Comparison of ENCODE assay signal across 2 cellular contexts in the genomic region with DNA sequence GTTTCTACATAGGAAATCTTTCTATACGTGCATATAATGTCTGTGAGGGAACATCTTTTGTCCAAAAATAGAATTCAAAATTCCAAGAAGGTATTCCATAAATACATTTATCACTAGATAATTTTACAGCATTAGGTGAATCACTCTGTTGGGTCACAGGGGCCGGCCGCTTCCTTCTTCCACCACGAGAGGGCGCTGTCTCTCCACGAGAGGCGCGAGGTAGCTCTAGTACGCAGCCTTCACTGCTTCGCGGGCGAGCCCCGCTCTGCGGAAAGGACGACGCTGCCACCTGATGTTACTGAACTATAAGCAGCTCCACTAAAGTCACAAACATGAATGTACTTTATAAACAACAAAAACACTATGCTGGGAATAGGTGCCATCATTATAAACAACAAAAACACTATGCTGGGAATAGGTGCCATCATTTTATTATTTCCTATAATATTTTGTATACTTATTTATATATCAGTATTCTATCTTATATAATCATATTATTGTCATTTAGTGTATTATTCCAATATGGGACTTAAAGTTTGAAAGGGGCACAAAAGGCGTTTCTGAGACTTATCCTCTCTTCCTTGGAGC.
TF ChIP-seq lines count a peak whose summit lies in the region.

No MANE protein-coding gene starts in this region.

TF ChIP-seq in GM23338, 12 proteins besides CTCF, POLR2A, EP300 and RAD21 (continued from another document):
- TF ChIP-seq, protein P1, sequence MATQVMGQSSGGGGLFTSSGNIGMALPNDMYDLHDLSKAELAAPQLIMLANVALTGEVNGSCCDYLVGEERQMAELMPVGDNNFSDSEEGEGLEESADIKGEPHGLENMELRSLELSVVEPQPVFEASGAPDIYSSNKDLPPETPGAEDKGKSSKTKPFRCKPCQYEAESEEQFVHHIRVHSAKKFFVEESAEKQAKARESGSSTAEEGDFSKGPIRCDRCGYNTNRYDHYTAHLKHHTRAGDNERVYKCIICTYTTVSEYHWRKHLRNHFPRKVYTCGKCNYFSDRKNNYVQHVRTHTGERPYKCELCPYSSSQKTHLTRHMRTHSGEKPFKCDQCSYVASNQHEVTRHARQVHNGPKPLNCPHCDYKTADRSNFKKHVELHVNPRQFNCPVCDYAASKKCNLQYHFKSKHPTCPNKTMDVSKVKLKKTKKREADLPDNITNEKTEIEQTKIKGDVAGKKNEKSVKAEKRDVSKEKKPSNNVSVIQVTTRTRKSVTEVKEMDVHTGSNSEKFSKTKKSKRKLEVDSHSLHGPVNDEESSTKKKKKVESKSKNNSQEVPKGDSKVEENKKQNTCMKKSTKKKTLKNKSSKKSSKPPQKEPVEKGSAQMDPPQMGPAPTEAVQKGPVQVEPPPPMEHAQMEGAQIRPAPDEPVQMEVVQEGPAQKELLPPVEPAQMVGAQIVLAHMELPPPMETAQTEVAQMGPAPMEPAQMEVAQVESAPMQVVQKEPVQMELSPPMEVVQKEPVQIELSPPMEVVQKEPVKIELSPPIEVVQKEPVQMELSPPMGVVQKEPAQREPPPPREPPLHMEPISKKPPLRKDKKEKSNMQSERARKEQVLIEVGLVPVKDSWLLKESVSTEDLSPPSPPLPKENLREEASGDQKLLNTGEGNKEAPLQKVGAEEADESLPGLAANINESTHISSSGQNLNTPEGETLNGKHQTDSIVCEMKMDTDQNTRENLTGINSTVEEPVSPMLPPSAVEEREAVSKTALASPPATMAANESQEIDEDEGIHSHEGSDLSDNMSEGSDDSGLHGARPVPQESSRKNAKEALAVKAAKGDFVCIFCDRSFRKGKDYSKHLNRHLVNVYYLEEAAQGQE (IDR thresholded peaks at IDR 0.05; ENCODE audit: unreplicated experiment), result no peak
- TF ChIP-seq, protein P2, sequence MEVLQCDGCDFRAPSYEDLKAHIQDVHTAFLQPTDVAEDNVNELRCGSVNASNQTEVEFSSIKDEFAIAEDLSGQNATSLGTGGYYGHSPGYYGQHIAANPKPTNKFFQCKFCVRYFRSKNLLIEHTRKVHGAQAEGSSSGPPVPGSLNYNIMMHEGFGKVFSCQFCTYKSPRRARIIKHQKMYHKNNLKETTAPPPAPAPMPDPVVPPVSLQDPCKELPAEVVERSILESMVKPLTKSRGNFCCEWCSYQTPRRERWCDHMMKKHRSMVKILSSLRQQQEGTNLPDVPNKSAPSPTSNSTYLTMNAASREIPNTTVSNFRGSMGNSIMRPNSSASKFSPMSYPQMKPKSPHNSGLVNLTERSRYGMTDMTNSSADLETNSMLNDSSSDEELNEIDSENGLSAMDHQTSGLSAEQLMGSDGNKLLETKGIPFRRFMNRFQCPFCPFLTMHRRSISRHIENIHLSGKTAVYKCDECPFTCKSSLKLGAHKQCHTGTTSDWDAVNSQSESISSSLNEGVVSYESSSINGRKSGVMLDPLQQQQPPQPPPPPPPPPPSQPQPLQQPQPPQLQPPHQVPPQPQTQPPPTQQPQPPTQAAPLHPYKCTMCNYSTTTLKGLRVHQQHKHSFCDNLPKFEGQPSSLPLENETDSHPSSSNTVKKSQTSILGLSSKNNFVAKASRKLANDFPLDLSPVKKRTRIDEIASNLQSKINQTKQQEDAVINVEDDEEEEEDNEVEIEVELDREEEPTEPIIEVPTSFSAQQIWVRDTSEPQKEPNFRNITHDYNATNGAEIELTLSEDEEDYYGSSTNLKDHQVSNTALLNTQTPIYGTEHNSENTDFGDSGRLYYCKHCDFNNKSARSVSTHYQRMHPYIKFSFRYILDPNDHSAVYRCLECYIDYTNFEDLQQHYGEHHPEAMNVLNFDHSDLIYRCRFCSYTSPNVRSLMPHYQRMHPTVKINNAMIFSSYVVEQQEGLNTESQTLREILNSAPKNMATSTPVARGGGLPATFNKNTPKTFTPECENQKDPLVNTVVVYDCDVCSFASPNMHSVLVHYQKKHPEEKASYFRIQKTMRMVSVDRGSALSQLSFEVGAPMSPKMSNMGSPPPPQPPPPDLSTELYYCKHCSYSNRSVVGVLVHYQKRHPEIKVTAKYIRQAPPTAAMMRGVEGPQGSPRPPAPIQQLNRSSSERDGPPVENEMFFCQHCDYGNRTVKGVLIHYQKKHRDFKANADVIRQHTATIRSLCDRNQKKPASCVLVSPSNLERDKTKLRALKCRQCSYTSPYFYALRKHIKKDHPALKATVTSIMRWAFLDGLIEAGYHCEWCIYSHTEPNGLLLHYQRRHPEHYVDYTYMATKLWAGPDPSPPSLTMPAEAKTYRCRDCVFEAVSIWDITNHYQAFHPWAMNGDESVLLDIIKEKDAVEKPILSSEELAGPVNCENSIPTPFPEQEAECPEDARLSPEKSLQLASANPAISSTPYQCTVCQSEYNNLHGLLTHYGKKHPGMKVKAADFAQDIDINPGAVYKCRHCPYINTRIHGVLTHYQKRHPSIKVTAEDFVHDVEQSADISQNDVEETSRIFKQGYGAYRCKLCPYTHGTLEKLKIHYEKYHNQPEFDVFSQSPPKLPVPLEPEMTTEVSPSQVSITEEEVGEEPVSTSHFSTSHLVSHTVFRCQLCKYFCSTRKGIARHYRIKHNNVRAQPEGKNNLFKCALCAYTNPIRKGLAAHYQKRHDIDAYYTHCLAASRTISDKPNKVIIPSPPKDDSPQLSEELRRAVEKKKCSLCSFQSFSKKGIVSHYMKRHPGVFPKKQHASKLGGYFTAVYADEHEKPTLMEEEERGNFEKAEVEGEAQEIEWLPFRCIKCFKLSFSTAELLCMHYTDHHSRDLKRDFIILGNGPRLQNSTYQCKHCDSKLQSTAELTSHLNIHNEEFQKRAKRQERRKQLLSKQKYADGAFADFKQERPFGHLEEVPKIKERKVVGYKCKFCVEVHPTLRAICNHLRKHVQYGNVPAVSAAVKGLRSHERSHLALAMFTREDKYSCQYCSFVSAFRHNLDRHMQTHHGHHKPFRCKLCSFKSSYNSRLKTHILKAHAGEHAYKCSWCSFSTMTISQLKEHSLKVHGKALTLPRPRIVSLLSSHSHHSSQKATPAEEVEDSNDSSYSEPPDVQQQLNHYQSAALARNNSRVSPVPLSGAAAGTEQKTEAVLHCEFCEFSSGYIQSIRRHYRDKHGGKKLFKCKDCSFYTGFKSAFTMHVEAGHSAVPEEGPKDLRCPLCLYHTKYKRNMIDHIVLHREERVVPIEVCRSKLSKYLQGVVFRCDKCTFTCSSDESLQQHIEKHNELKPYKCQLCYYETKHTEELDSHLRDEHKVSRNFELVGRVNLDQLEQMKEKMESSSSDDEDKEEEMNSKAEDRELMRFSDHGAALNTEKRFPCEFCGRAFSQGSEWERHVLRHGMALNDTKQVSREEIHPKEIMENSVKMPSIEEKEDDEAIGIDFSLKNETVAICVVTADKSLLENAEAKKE (CRISPR knock-in tag; IDR thresholded peaks at IDR 0.05), result no peak
- TF ChIP-seq ZNF331 (CRISPR knock-in tag; IDR thresholded peaks at IDR 0.05; ENCODE audit: low read depth) (no peak), EZH2phosphoT487 (IDR thresholded peaks at IDR 0.05; ENCODE audit: unreplicated experiment) (no peak), STAT1 (IDR thresholded peaks at IDR 0.05; ENCODE audit: unreplicated experiment) (no peak), EZH2 (IDR thresholded peaks at IDR 0.05; ENCODE audit: low read depth, unreplicated experiment) (no peak)

TF ChIP-seq in SK-N-SH, 30 proteins besides CTCF, POLR2A, EP300 and RAD21 (continued from another document and continues in another):
- TF ChIP-seq, protein P1 (IDR thresholded peaks at IDR 0.05; ENCODE audit: low read depth, low read length), result no peak
- TF ChIP-seq, protein P3, sequence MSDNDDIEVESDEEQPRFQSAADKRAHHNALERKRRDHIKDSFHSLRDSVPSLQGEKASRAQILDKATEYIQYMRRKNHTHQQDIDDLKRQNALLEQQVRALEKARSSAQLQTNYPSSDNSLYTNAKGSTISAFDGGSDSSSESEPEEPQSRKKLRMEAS (IDR thresholded peaks at IDR 0.05; ENCODE audit: low read depth), result no peak
- TF ChIP-seq SIN3A (IDR thresholded peaks at IDR 0.05; ENCODE audit: borderline replicate concordance, low read depth, low read length) (no peak), RXRA (IDR thresholded peaks at IDR 0.05; ENCODE audit: borderline replicate concordance, low read depth) (no peak), MEF2A (IDR thresholded peaks at IDR 0.05; ENCODE audit: borderline replicate concordance, low read depth) (no peak), MXI1 (IDR thresholded peaks at IDR 0.05; ENCODE audit: low read depth, low read length) (no peak), FOXJ3 (CRISPR knock-in tag; IDR thresholded peaks at IDR 0.05) (no peak), GATA2 (CRISPR knock-in tag; IDR thresholded peaks at IDR 0.05) (no peak), GABPA (IDR thresholded peaks at IDR 0.05; ENCODE audit: low read depth) (no peak), TCF12 (IDR thresholded peaks at IDR 0.05) (no peak), JUND (IDR thresholded peaks at IDR 0.05) (no peak), ELF1 (IDR thresholded peaks at IDR 0.05) (no peak), FOXM1 (IDR thresholded peaks at IDR 0.05; ENCODE audit: low read depth) (no peak), TEAD4 (IDR thresholded peaks at IDR 0.05; ENCODE audit: borderline replicate concordance, insufficient read depth) (no peak), RFX5 (IDR thresholded peaks at IDR 0.05; ENCODE audit: low read length) (no peak), EZH2phosphoT487 (IDR thresholded peaks at IDR 0.05; ENCODE audit: borderline replicate concordance, low read depth) (no peak), FOSL2 (IDR thresholded peaks at IDR 0.05; ENCODE audit: borderline replicate concordance, low read depth) (no peak), CHD2 (IDR thresholded peaks at IDR 0.05; ENCODE audit: low read length, partially characterized antibody) (peak; percentile 43), RCOR1 (IDR thresholded peaks at IDR 0.05; ENCODE audit: low read length) (peak; percentile 35; the same call in 1 of the 2 replicates), YY1 (IDR thresholded peaks at IDR 0.05; ENCODE audit: low read depth) (no peak), NRF1 (IDR thresholded peaks at IDR 0.05; ENCODE audit: low read depth, low read length) (peak; percentile 28)
- TF ChIP-seq, protein P4, sequence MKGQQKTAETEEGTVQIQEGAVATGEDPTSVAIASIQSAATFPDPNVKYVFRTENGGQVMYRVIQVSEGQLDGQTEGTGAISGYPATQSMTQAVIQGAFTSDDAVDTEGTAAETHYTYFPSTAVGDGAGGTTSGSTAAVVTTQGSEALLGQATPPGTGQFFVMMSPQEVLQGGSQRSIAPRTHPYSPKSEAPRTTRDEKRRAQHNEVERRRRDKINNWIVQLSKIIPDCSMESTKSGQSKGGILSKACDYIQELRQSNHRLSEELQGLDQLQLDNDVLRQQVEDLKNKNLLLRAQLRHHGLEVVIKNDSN (IDR thresholded peaks at IDR 0.05; ENCODE audit: borderline replicate concordance, low read depth), result no peak
- TF ChIP-seq, protein P5, sequence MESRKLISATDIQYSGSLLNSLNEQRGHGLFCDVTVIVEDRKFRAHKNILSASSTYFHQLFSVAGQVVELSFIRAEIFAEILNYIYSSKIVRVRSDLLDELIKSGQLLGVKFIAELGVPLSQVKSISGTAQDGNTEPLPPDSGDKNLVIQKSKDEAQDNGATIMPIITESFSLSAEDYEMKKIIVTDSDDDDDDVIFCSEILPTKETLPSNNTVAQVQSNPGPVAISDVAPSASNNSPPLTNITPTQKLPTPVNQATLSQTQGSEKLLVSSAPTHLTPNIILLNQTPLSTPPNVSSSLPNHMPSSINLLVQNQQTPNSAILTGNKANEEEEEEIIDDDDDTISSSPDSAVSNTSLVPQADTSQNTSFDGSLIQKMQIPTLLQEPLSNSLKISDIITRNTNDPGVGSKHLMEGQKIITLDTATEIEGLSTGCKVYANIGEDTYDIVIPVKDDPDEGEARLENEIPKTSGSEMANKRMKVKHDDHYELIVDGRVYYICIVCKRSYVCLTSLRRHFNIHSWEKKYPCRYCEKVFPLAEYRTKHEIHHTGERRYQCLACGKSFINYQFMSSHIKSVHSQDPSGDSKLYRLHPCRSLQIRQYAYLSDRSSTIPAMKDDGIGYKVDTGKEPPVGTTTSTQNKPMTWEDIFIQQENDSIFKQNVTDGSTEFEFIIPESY (IDR thresholded peaks at IDR 0.05; ENCODE audit: borderline replicate concordance, low read depth), result no peak
- TF ChIP-seq, protein P6, sequence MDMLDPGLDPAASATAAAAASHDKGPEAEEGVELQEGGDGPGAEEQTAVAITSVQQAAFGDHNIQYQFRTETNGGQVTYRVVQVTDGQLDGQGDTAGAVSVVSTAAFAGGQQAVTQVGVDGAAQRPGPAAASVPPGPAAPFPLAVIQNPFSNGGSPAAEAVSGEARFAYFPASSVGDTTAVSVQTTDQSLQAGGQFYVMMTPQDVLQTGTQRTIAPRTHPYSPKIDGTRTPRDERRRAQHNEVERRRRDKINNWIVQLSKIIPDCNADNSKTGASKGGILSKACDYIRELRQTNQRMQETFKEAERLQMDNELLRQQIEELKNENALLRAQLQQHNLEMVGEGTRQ (IDR thresholded peaks at IDR 0.05; ENCODE audit: borderline replicate concordance, low read depth, low read length), result no peak
- TF ChIP-seq, protein P7, sequence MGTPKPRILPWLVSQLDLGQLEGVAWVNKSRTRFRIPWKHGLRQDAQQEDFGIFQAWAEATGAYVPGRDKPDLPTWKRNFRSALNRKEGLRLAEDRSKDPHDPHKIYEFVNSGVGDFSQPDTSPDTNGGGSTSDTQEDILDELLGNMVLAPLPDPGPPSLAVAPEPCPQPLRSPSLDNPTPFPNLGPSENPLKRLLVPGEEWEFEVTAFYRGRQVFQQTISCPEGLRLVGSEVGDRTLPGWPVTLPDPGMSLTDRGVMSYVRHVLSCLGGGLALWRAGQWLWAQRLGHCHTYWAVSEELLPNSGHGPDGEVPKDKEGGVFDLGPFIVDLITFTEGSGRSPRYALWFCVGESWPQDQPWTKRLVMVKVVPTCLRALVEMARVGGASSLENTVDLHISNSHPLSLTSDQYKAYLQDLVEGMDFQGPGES (IDR thresholded peaks at IDR 0.05; ENCODE audit: low read depth, low read length), result no peak
- TF ChIP-seq, protein P8, sequence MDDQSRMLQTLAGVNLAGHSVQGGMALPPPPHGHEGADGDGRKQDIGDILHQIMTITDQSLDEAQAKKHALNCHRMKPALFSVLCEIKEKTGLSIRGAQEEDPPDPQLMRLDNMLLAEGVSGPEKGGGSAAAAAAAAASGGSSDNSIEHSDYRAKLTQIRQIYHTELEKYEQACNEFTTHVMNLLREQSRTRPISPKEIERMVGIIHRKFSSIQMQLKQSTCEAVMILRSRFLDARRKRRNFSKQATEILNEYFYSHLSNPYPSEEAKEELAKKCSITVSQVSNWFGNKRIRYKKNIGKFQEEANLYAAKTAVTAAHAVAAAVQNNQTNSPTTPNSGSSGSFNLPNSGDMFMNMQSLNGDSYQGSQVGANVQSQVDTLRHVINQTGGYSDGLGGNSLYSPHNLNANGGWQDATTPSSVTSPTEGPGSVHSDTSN (IDR thresholded peaks at IDR 0.05), result no peak
